Comparison of ENCODE assay signal across 31 cellular contexts in genomic region chr2:218041302-218042165, GRCh38. TPM values are rescaled to one million over a fixed set of nuclear protein-coding genes. Genes with fewer than 3 reads are reported as not detected.
DNase-seq lines count a peak whose midpoint lies in the region; ATAC-seq and TF ChIP-seq lines count a peak whose summit lies in the region.
"Had no signal": no experiment of that assay in that cellular context is flagged by ENCODE, and none has a peak within 500 bp of the region (broad histone marks: within the 10 kb centered on the region; RNA-seq: fewer than 3 reads in every experiment).

No MANE protein-coding gene starts in this region.

- no peaks in the 10 kb centered on the region for H3K27me3 ChIP-seq in CD8-positive, alpha-beta memory T cell (ENCODE audit: insufficient read depth, low read length, poor library complexity, severe bottlenecking)
- peaks cover 46% of the 10 kb centered on the region for H3K27me3 ChIP-seq in foreskin keratinocyte

- H3K9me3 ChIP-seq in CD8-positive, alpha-beta memory T cell (ENCODE audit: low read length), result no peaks in the 10 kb centered on the region
- H3K9me3 ChIP-seq: HAP-1 had no signal

- H3K9me3 Mint-ChIP-seq in activated T-cell treated with anti-CD3 and anti-CD28 coated beads, Interleukin-2, amount 50 U/mL, for 72 hours, result peaks cover 3 to 5% of the 10 kb centered on the region in 2 donors
- H3K9me3 Mint-ChIP-seq in activated CD4-positive, alpha-beta memory T cell treated with anti-CD3 and anti-CD28 coated beads, Interleukin-2, amount 10 ng/mL, durations not matched to agents 7 days and 5 days, result peaks cover 11% of the 10 kb centered on the region
- H3K9me3 Mint-ChIP-seq in stimulated activated naive CD8-positive, alpha-beta T cell treated with anti-CD3 and anti-CD28 coated beads, Interleukin-15, Interleukin-2, amounts not matched to agents 100 ng/mL and 50 ng/mL, for 24 hours, result no peaks in the 10 kb centered on the region
- H3K9me3 Mint-ChIP-seq in CD8-positive, alpha-beta memory T cell, result peaks cover 0 to 5% (median 3%) of the 10 kb centered on the region in 5 donors
- H3K9me3 Mint-ChIP-seq: type B pancreatic cell had no signal

- peak overlapping the region; percentile 79 for H3K27ac Mint-ChIP-seq in activated T-cell treated with anti-CD3 and anti-CD28 coated beads, Interleukin-2, amount 50 U/mL, for 72 hours
- peak overlapping the region; percentile 80 for H3K27ac Mint-ChIP-seq in activated CD4-positive, alpha-beta memory T cell treated with anti-CD3 and anti-CD28 coated beads, Interleukin-2, amount 10 ng/mL, durations not matched to agents 7 days and 5 days
- peak overlapping the region; percentile 48 for H3K27ac Mint-ChIP-seq in stimulated activated naive CD8-positive, alpha-beta T cell treated with anti-CD3 and anti-CD28 coated beads, Interleukin-15, Interleukin-2, amounts not matched to agents 100 ng/mL and 50 ng/mL, for 24 hours
- no peak overlapping the region for H3K27ac Mint-ChIP-seq in CD8-positive, alpha-beta memory T cell
- H3K27ac Mint-ChIP-seq: activated B cell treated with CpG ODN at 0.5 μM for 24 hours, memory B cell, neural progenitor cell, type B pancreatic cell had no signal

- H3K27me3 Mint-ChIP-seq in activated T-cell treated with anti-CD3 and anti-CD28 coated beads, Interleukin-2, amount 50 U/mL, for 72 hours (ENCODE audit: low read depth), result peaks cover 27% of the 10 kb centered on the region
- H3K27me3 Mint-ChIP-seq in activated CD4-positive, alpha-beta memory T cell treated with anti-CD3 and anti-CD28 coated beads, Interleukin-2, amount 10 ng/mL, durations not matched to agents 7 days and 5 days, result peaks cover 6% of the 10 kb centered on the region
- H3K27me3 Mint-ChIP-seq in stimulated activated naive CD8-positive, alpha-beta T cell treated with anti-CD3 and anti-CD28 coated beads, Interleukin-15, Interleukin-2, amounts not matched to agents 100 ng/mL and 50 ng/mL, for 24 hours, result peaks cover 40% of the 10 kb centered on the region
- H3K27me3 Mint-ChIP-seq in CD8-positive, alpha-beta memory T cell, result peaks cover 12 to 37% of the 10 kb centered on the region in 2 donors

- peak; percentile 59 to 81 for ATAC-seq in activated T-cell treated with anti-CD3 and anti-CD28 coated beads, Interleukin-2, amount 50 U/mL, for 72 hours (replicated peaks in 1 of 2)
- ATAC-seq in foreskin keratinocyte, result no peak
- ATAC-seq: Panc1 had no signal

- H3K4me1 ChIP-seq in CD8-positive, alpha-beta memory T cell (ENCODE audit: insufficient read depth, low read length), result no peaks in the 10 kb centered on the region
- peaks cover 10% of the 10 kb centered on the region for H3K4me1 ChIP-seq in foreskin keratinocyte
- H3K4me1 ChIP-seq: HAP-1, neural progenitor cell, parathyroid adenoma had no signal

- POLR2A ChIA-PET in activated CD4-positive, alpha-beta memory T cell treated with anti-CD3 and anti-CD28 coated beads, Interleukin-2, amount 10 ng/mL, durations not matched to agents 7 days and 5 days (lab: Charles Lee), result interaction anchor here (1.0 kb wide), 1 partner anchor 9 kb away, joined by 4 read pairs; no protein-coding TSS in a partner anchor
- POLR2A ChIA-PET in CD8-positive, alpha-beta memory T cell (lab: Charles Lee), result no interaction called here

- TF ChIP-seq CTCF in foreskin keratinocyte (conservative IDR thresholded peaks at IDR 0.05), result no peak

- H3K4me1 Mint-ChIP-seq in activated T-cell treated with anti-CD3 and anti-CD28 coated beads, Interleukin-2, amount 50 U/mL, for 72 hours (ENCODE audit: low read depth), result no peaks in the 10 kb centered on the region
- peaks cover 32% of the 10 kb centered on the region for H3K4me1 Mint-ChIP-seq in activated CD4-positive, alpha-beta memory T cell treated with anti-CD3 and anti-CD28 coated beads, Interleukin-2, amount 10 ng/mL, durations not matched to agents 7 days and 5 days
- peaks cover 13% of the 10 kb centered on the region for H3K4me1 Mint-ChIP-seq in stimulated activated naive CD8-positive, alpha-beta T cell treated with anti-CD3 and anti-CD28 coated beads, Interleukin-15, Interleukin-2, amounts not matched to agents 100 ng/mL and 50 ng/mL, for 24 hours (ENCODE audit: low read depth)
- H3K4me1 Mint-ChIP-seq in CD8-positive, alpha-beta memory T cell, result peaks cover 0 to 4% (median 4%) of the 10 kb centered on the region in 3 donors
- H3K4me1 Mint-ChIP-seq: neural progenitor cell had no signal

- no peak overlapping the region for H3K27ac ChIP-seq in CD8-positive, alpha-beta memory T cell (ENCODE audit: low read depth, low read length)
- H3K27ac ChIP-seq in foreskin keratinocyte, result no peak overlapping the region
- H3K27ac ChIP-seq: C4-2B, neural progenitor cell, parathyroid adenoma had no signal

- no peaks in the 10 kb centered on the region for H3K36me3 ChIP-seq in CD8-positive, alpha-beta memory T cell (ENCODE audit: insufficient read depth, low read length)
- H3K36me3 ChIP-seq: HAP-1, neural progenitor cell had no signal

- CTCF ChIA-PET in activated CD4-positive, alpha-beta memory T cell treated with anti-CD3 and anti-CD28 coated beads, Interleukin-2, amount 10 ng/mL, durations not matched to agents 7 days and 5 days (lab: Charles Lee), result interaction anchor here (0.7 to 1.0 kb wide), 3 partner anchors 10 to 154 kb away, joined by 3 to 4 read pairs (median 3); no protein-coding TSS in a partner anchor
- CTCF ChIA-PET in CD8-positive, alpha-beta memory T cell (lab: Charles Lee), result interaction anchor here (1.0 to 1.8 kb wide), 3 partner anchors 27 to 256 kb away, joined by 3 to 8 read pairs (median 4); partner anchors contain the start of gene RUFY4

- TF ChIP-seq POLR2A in GM19099 (IDR thresholded peaks at IDR 0.05; ENCODE audit: extremely low read depth, insufficient read length, low read depth), result peak; percentile 39

- H3K4me3 Mint-ChIP-seq in activated T-cell treated with anti-CD3 and anti-CD28 coated beads, Interleukin-2, amount 50 U/mL, for 72 hours, result no peak overlapping the region
- H3K4me3 Mint-ChIP-seq in activated CD4-positive, alpha-beta memory T cell treated with anti-CD3 and anti-CD28 coated beads, Interleukin-2, amount 10 ng/mL, durations not matched to agents 7 days and 5 days, result no peak overlapping the region
- H3K4me3 Mint-ChIP-seq in stimulated activated naive CD8-positive, alpha-beta T cell treated with anti-CD3 and anti-CD28 coated beads, Interleukin-15, Interleukin-2, amounts not matched to agents 100 ng/mL and 50 ng/mL, for 24 hours, result no peak overlapping the region
- H3K4me3 Mint-ChIP-seq in CD8-positive, alpha-beta memory T cell, result no peak overlapping the region
- H3K4me3 Mint-ChIP-seq: activated B cell treated with CpG ODN at 0.5 μM for 24 hours, memory B cell, neural progenitor cell, type B pancreatic cell had no signal

- no peak overlapping the region for H3K4me3 ChIP-seq in CD8-positive, alpha-beta memory T cell (ENCODE audit: low read length)
- H3K4me3 ChIP-seq: HAP-1, neural progenitor cell, smooth muscle cell had no signal

- peaks cover 2 to 3% of the 10 kb centered on the region in 2 donors for H3K36me3 Mint-ChIP-seq in activated T-cell treated with anti-CD3 and anti-CD28 coated beads, Interleukin-2, amount 50 U/mL, for 72 hours (ENCODE audit: insufficient read depth in 2 of 2)
- H3K36me3 Mint-ChIP-seq in activated CD4-positive, alpha-beta memory T cell treated with anti-CD3 and anti-CD28 coated beads, Interleukin-2, amount 10 ng/mL, durations not matched to agents 7 days and 5 days (ENCODE audit: low read depth), result peaks cover 17% of the 10 kb centered on the region
- no peaks in the 10 kb centered on the region for H3K36me3 Mint-ChIP-seq in stimulated activated naive CD8-positive, alpha-beta T cell treated with anti-CD3 and anti-CD28 coated beads, Interleukin-15, Interleukin-2, amounts not matched to agents 100 ng/mL and 50 ng/mL, for 24 hours (ENCODE audit: low read depth)
- peaks cover 0 to 12% (median 7%) of the 10 kb centered on the region in 3 donors for H3K36me3 Mint-ChIP-seq in CD8-positive, alpha-beta memory T cell
- H3K36me3 Mint-ChIP-seq: neural progenitor cell, type B pancreatic cell had no signal

- DNase-seq in activated T-cell treated with anti-CD3 and anti-CD28 coated beads, Interleukin-2, amount 50 U/mL, for 72 hours, result no peak
- DNase-seq in activated T-cell treated with anti-CD3 and anti-CD28 coated beads, Interleukin-2, amount 50 U/mL, for 1 hour, result no peak
- DNase-seq in activated CD4-positive, alpha-beta memory T cell treated with anti-CD3 and anti-CD28 coated beads, Interleukin-2, amount 10 ng/mL, durations not matched to agents 7 days and 5 days, result no peak
- DNase-seq in CD8-positive, alpha-beta memory T cell, result no peak
- DNase-seq in foreskin keratinocyte, result no peak
- DNase-seq: activated B cell treated with CpG ODN at 0.5 μM for 24 hours; activated effector memory CD4-positive, alpha-beta T cell treated with Interleukin-2 at 50 U/mL for 16 hours; amygdala; DMS79 treated with DMSO at 0.1 percent for 48 hours; hypothalamus; KBM-7; NCI-H1417; NCI-H2029 treated with DMSO at 0.1 percent for 48 hours; NCI-H69; SHP77; stimulated activated CD4-positive, alpha-beta T cell treated with anti-CD3 and anti-CD28 coated beads, Interleukin-1b, Interleukin-23, amount 100 ng/mL, for 48 hours; T1000 had no signal

RNA-seq across cellular contexts. Expression of gene RUFY4, which starts 27.5 kb away (rescaled TPM):
- total RNA-seq in activated T-cell treated with anti-CD3 and anti-CD28 coated beads, Interleukin-2, amount 50 U/mL, for 72 hours, result 1 to 10 TPM in 1 of 2 donors, under 1 TPM in 1; 0.84 to 1.9 TPM
- 1 to 10 TPM; 2.1 to 3.2 TPM for total RNA-seq in activated CD4-positive, alpha-beta memory T cell treated with anti-CD3 and anti-CD28 coated beads, Interleukin-2, amount 10 ng/mL, durations not matched to agents 7 days and 5 days
- not detected for total RNA-seq in CD8-positive, alpha-beta memory T cell
- polyA plus RNA-seq in CD8-positive, alpha-beta memory T cell, result not detected
- not detected in 2 replicates for total RNA-seq in foreskin keratinocyte
- polyA plus RNA-seq in foreskin keratinocyte, result not detected in 2 replicates
- total RNA-seq: chondrocyte, endothelial cell of umbilical vein, fibroblast of lung, HT-29, smooth muscle cell had no signal
- polyA plus RNA-seq: endothelial cell of umbilical vein, fibroblast of lung had no signal

RNA-seq across cellular contexts. Expression of gene TNS1, which starts 38.7 kb away (rescaled TPM):
- under 1 TPM; 0.65 to 0.93 TPM for total RNA-seq in activated T-cell treated with anti-CD3 and anti-CD28 coated beads, Interleukin-2, amount 50 U/mL, for 72 hours
- 1 to 10 TPM; 3.2 to 3.4 TPM for total RNA-seq in activated CD4-positive, alpha-beta memory T cell treated with anti-CD3 and anti-CD28 coated beads, Interleukin-2, amount 10 ng/mL, durations not matched to agents 7 days and 5 days
- total RNA-seq in CD8-positive, alpha-beta memory T cell, result 1 to 10 TPM; 1.1 to 1.8 TPM
- polyA plus RNA-seq in CD8-positive, alpha-beta memory T cell, result not detected
- 1.8 and 4.3 TPM in 2 replicates for total RNA-seq in foreskin keratinocyte
- polyA plus RNA-seq in foreskin keratinocyte, result 0.69 and 0.78 TPM in 2 replicates

Comparison
In these comparisons a context has a peak if more than half of its experiments do, and no peak if none do; other contexts are left out.
1. H3K27ac Mint-ChIP-seq: peak in activated T-cell treated with anti-CD3 and anti-CD28 coated beads, Interleukin-2, amount 50 U/mL, for 72 hours (single experiment), activated CD4-positive, alpha-beta memory T cell treated with anti-CD3 and anti-CD28 coated beads, Interleukin-2, amount 10 ng/mL, durations not matched to agents 7 days and 5 days (single experiment) and stimulated activated naive CD8-positive, alpha-beta T cell treated with anti-CD3 and anti-CD28 coated beads, Interleukin-15, Interleukin-2, amounts not matched to agents 100 ng/mL and 50 ng/mL, for 24 hours (single experiment); none in CD8-positive, alpha-beta memory T cell (0 of 8).